ENCODE assay signal across 11 cellular contexts in the genomic region with DNA sequence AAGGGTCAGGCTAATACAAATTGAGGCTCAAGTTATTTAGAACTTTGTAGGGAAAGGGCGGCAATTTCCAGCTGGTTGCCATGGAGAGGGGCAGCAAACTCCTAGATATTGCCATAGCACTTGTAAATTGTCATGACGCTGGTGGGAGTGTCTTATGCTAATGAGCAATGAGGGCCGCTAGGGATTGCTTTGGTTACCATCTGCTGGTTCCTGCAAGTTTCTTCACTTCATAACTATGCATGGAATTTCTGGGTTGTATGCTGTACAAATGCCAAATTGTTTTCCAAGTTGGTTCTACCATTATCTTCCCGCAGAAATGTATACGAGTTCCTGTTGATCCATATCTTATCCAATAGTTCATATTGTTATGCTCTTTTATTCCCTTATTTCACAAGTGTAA.
DNase-seq lines count a peak whose midpoint lies in the region; ATAC-seq and TF ChIP-seq lines count a peak whose summit lies in the region.
"Had no signal": no experiment of that assay in that cellular context is flagged by ENCODE, and none has a peak within 500 bp of the region (broad histone marks: within the 10 kb centered on the region; RNA-seq: fewer than 3 reads in every experiment).

No MANE protein-coding gene starts in this region.

- POLR2A ChIA-PET in PC-9 (lab: Charles Lee; ENCODE audit: unreplicated experiment), result interaction anchor here (0.6 kb wide), 1 partner anchor 98 kb away, joined by 3 read pairs; no protein-coding TSS in a partner anchor

- no peaks in the 10 kb centered on the region for H3K9me2 ChIP-seq in PC-9 (ENCODE audit: insufficient read depth)

- H4K91ac ChIP-seq in trophoblast cell (ENCODE audit: low read depth, low read length), result no peak overlapping the region

- no peak overlapping the region for H2BK5ac ChIP-seq in trophoblast cell (ENCODE audit: low read depth, low read length, poor library complexity)

- H3K23ac ChIP-seq in trophoblast cell (ENCODE audit: low read length), result no peak overlapping the region

- H3K4me3 ChIP-seq in PC-9 (no peak overlapping the region), fibroblast of lung (replicated peaks in 1 of 4; ENCODE audit: control extremely low read depth in 1 of 4, insufficient read depth in 1 of 4, low read depth in 3 of 4, low read length in 4 of 4) (no peak overlapping the region), trophoblast cell (ENCODE audit: low read depth, low read length) (no peak overlapping the region)

- H4K12ac ChIP-seq in trophoblast cell (ENCODE audit: low read depth, low read length), result no peak overlapping the region

- peaks cover 3% of the 10 kb centered on the region for H3K79me1 ChIP-seq in trophoblast cell (ENCODE audit: low read length)

- no peak overlapping the region for H3K18ac ChIP-seq in trophoblast cell (ENCODE audit: low read length)

- H2BK12ac ChIP-seq in trophoblast cell (ENCODE audit: low read length), result no peak overlapping the region

- WGBS in trophoblast cell (ENCODE audit: extremely low coverage, insufficient coverage, insufficient read length), result no CpG with 5 or more reads among the region's 5 CpGs

- H3K4ac ChIP-seq in trophoblast cell (ENCODE audit: low read depth, low read length), result no peak overlapping the region

- no peak overlapping the region for H4K8ac ChIP-seq in trophoblast cell (ENCODE audit: low read depth, low read length)

- intact Hi-C loops in PC-9 (cut with micrococcal nuclease; ENCODE audit: unreplicated experiment) (no loop called here), Right ventricle myocardium superior (cut with DNase I) (no loop called here)

- DNase-seq in H4 (ENCODE audit: low spot score), result peak; percentile 67
- peak; percentile 43 to 58 for DNase-seq in PC-9
- DNase-seq in fibroblast of lung (ENCODE audit: low read depth in 2 of 2), result peak; percentile 39 to 94
- DNase-seq in trophoblast cell, result peak; percentile 91 to 98
- DNase-seq in Right ventricle myocardium superior, result no peak
- DNase-seq in LoVo (ENCODE audit: low spot score), result no peak
- DNase-seq: activated naive CD8-positive, alpha-beta T cell treated with anti-CD3 and anti-CD28 coated beads for 36 hours; effector memory CD8-positive, alpha-beta T cell; MM.1S; stimulated activated CD4-positive, alpha-beta T cell treated with anti-CD3 and anti-CD28 coated beads, Interleukin-12 subunit alpha, Interleukin-12 subunit beta, amount 100 ng/mL, for 4 hours had no signal

- no peaks in the 10 kb centered on the region for H3K79me2 ChIP-seq in PC-9 (ENCODE audit: low read depth)
- no peaks in the 10 kb centered on the region for H3K79me2 ChIP-seq in fibroblast of lung (ENCODE audit: control insufficient read depth, insufficient read depth, low read length)
- H3K79me2 ChIP-seq in trophoblast cell (ENCODE audit: control insufficient read depth, insufficient read depth, low read length, poor library complexity), result no peaks in the 10 kb centered on the region

- H3K9ac ChIP-seq in fibroblast of lung (ENCODE audit: insufficient read depth, low read length) (no peak overlapping the region), trophoblast cell (ENCODE audit: low read length) (no peak overlapping the region)

- no peak overlapping the region for H2AFZ ChIP-seq in PC-9
- H2AFZ ChIP-seq in fibroblast of lung (ENCODE audit: low read length), result no peak overlapping the region
- no peak overlapping the region for H2AFZ ChIP-seq in trophoblast cell (ENCODE audit: insufficient read depth, low read length, poor library complexity)

- CTCF ChIA-PET in PC-9 (lab: Charles Lee), result no interaction called here

- H3K4me2 ChIP-seq in PC-9, result no peak overlapping the region
- H3K4me2 ChIP-seq in fibroblast of lung (ENCODE audit: extremely low read depth, insufficient read depth, low read length), result no peak overlapping the region
- no peak overlapping the region for H3K4me2 ChIP-seq in trophoblast cell (ENCODE audit: low read length)

- no peaks in the 10 kb centered on the region for H3F3A ChIP-seq in PC-9 (ENCODE audit: insufficient read depth, low read depth)

- no peaks in the 10 kb centered on the region for H3K4me1 ChIP-seq in PC-9 (replicated peaks; ENCODE audit: insufficient read depth)
- no peaks in the 10 kb centered on the region for H3K4me1 ChIP-seq in fibroblast of lung (ENCODE audit: control insufficient read depth, extremely low read depth, insufficient read depth, low read length)
- H3K4me1 ChIP-seq in trophoblast cell (ENCODE audit: control insufficient read depth in 1 of 2, insufficient read depth in 2 of 2, low read length in 2 of 2), result peaks cover 0 to 4% of the 10 kb centered on the region in 2 experiments

- H4K20me1 ChIP-seq in PC-9 (ENCODE audit: insufficient read depth) (no peaks in the 10 kb centered on the region), fibroblast of lung (ENCODE audit: control insufficient read depth, extremely low read depth, insufficient read depth, low read length) (no peaks in the 10 kb centered on the region)

- peak overlapping the region; percentile 43 for H2BK120ac ChIP-seq in trophoblast cell (ENCODE audit: insufficient read depth, low read length, poor library complexity)

- no peak for TF ChIP-seq CTCF in PC-9 (conservative IDR thresholded peaks at IDR 0.05)
- no peak for TF ChIP-seq CTCF in fibroblast of lung (conservative IDR thresholded peaks at IDR 0.05 in 1 of 2, IDR thresholded peaks at IDR 0.05 in 1 of 2; ENCODE audit: low read depth in 1 of 2, low read length in 2 of 2)

- H3K27me3 ChIP-seq in PC-9 (ENCODE audit: insufficient read depth, low read depth) (no peaks in the 10 kb centered on the region), fibroblast of lung (ENCODE audit: control insufficient read depth, insufficient read depth, low read length) (no peaks in the 10 kb centered on the region), trophoblast cell (ENCODE audit: insufficient read depth, low read length) (no peaks in the 10 kb centered on the region)

- BruUV-seq in PC-9 (replicated peaks; lab: Mats Ljungman, UMichigan), result no TSS peak

- H3K27ac ChIP-seq in PC-9, result no peak overlapping the region
- no peak overlapping the region for H3K27ac ChIP-seq in fibroblast of lung (ENCODE audit: insufficient read depth, low read length)
- no peak overlapping the region for H3K27ac ChIP-seq in trophoblast cell (ENCODE audit: low read depth, low read length)

- H3K14ac ChIP-seq in trophoblast cell (ENCODE audit: low read length), result no peak overlapping the region

- ATAC-seq in HG02763 (IDR thresholded peaks at IDR 0.05; ENCODE audit: unreplicated experiment) (no peak), Right ventricle myocardium superior (ENCODE audit: poor library complexity) (no peak)
- ATAC-seq: effector memory CD8-positive, alpha-beta T cell had no signal

- no peaks in the 10 kb centered on the region for H3K9me3 ChIP-seq in PC-9 (ENCODE audit: insufficient read depth, low read depth)
- H3K9me3 ChIP-seq in fibroblast of lung (ENCODE audit: control insufficient read depth, insufficient read depth, low read depth, low read length), result no peaks in the 10 kb centered on the region
- no peaks in the 10 kb centered on the region for H3K9me3 ChIP-seq in trophoblast cell (ENCODE audit: insufficient read depth, low read depth, low read length)

- H3K36me3 ChIP-seq in PC-9 (ENCODE audit: low read depth) (no peaks in the 10 kb centered on the region), fibroblast of lung (ENCODE audit: control insufficient read depth, insufficient read depth, low read length) (no peaks in the 10 kb centered on the region), trophoblast cell (ENCODE audit: control insufficient read depth in 1 of 2, insufficient read depth in 2 of 2, low read length in 2 of 2) (no peaks in the 10 kb centered on the region)

- no peak overlapping the region for H2AK5ac ChIP-seq in trophoblast cell (ENCODE audit: low read length)

Comparison
In these comparisons a context has a peak if more than half of its experiments do, and no peak if none do; other contexts are left out.
1. DNase-seq: peak in H4 (single experiment), PC-9 (2 of 2), fibroblast of lung (2 of 2) and trophoblast cell (2 of 2); none in Right ventricle myocardium superior (single experiment) and LoVo (single experiment).